1 cellular context compared by ENCODE assay signal in genomic region chr11:71404209-71404608, GRCh38.
TF ChIP-seq lines count a peak whose summit lies in the region.

No MANE protein-coding gene starts in this region.

TF ChIP-seq in HEK293, 187 proteins besides CTCF, POLR2A, EP300 and RAD21:
- TF ChIP-seq EGR2 (tag by site-specific recombination; IDR thresholded peaks at IDR 0.05; ENCODE audit: low read depth) (peak; percentile 71; the same call in 1 of the 2 replicates), PRDM10 (tag by site-specific recombination; IDR thresholded peaks at IDR 0.05) (no peak), ZFHX2 (tag by site-specific recombination; conservative IDR thresholded peaks at IDR 0.05) (peak; percentile 63)
